Comparison of ENCODE assay signal across 1 cellular context in the genomic region with DNA sequence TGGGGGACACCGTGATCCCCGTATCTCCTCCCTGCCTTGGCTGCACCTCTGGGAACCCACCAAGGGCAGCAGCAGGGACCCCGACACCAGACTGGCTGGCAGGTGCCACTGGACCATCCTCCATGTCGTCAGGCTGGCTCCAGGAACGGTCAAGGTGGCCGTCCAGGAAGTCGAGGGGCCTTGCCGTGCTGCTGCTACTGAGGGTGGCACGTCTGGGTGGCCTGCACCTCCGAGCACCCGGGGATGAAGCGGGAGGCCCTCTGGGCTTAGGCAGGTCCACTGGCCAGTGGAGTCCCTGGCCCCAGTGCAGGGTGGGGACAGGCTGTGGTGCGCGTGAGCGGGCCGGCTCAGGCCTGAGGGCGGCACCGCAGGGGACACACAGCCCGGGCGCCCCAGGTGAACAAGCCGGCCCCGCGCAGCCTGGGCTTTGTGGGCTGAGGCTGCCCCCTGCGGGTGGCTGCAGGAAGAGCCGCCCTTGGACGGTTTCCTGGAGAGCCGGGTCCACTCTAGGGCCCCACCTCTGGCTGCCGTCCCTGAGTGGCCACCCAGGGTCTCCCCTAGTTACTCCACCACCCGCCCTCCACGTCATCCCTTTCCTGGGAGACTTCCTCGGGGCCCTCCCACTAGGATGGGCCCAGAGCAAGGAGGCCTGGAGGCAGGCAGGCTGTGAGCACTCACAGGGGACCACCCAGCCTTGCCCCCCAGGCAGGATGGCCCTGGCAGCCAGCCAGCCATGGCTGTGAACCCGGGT.
TF ChIP-seq lines count a peak whose summit lies in the region.

No MANE protein-coding gene starts in this region.

TF ChIP-seq in HepG2, 621 proteins besides CTCF, POLR2A, EP300 and RAD21 (continued from another document and continues in another):
- TF ChIP-seq BCL6 (CRISPR knock-in tag; IDR thresholded peaks at IDR 0.05) (peak; percentile 92), MBNL3 (CRISPR knock-in tag; conservative IDR thresholded peaks at IDR 0.05) (no peak), FOXP4 (CRISPR knock-in tag; IDR thresholded peaks at IDR 0.05) (no peak), ZNF710 (CRISPR knock-in tag; IDR thresholded peaks at IDR 0.05; ENCODE audit: borderline replicate concordance) (peak; percentile 72; the same call in 1 of the 2 replicates), TOE1 (CRISPR knock-in tag; IDR thresholded peaks at IDR 0.05) (no peak), ZSCAN30 (CRISPR knock-in tag; IDR thresholded peaks at IDR 0.05) (no peak), ZNF274 (CRISPR knock-in tag; IDR thresholded peaks at IDR 0.05) (no peak), MLLT10 (CRISPR knock-in tag; IDR thresholded peaks at IDR 0.05) (no peak), ZBTB2 (CRISPR knock-in tag; IDR thresholded peaks at IDR 0.05; ENCODE audit: low read depth) (no peak), ZNF543 (CRISPR knock-in tag; IDR thresholded peaks at IDR 0.05) (no peak), TRIM22 (IDR thresholded peaks at IDR 0.05) (no peak), REXO4 (CRISPR knock-in tag; IDR thresholded peaks at IDR 0.05; ENCODE audit: borderline replicate concordance) (no peak), GTF2F1 (IDR thresholded peaks at IDR 0.05; ENCODE audit: low read length) (no peak), ZNF124 (CRISPR knock-in tag; IDR thresholded peaks at IDR 0.05) (peak; percentile 84; the same call in 1 of the 2 replicates), MTA1 (CRISPR knock-in tag; IDR thresholded peaks at IDR 0.05; ENCODE audit: borderline replicate concordance) (0 out of 2 replicates have a peak, but pooled peaks have one; percentile 12), ELF3 (CRISPR knock-in tag; IDR thresholded peaks at IDR 0.05) (peak; percentile 38; the same call in 1 of the 2 replicates), MTF1 (CRISPR knock-in tag; IDR thresholded peaks at IDR 0.05) (no peak), PRMT3 (CRISPR knock-in tag; IDR thresholded peaks at IDR 0.05; ENCODE audit: borderline replicate concordance, low read depth) (no peak), ZBTB1 (CRISPR knock-in tag; IDR thresholded peaks at IDR 0.05; ENCODE audit: borderline replicate concordance) (no peak), HNRNPK (IDR thresholded peaks at IDR 0.05; ENCODE audit: low read depth, low read length, poor library complexity, severe bottlenecking) (no peak), ZNF205 (CRISPR knock-in tag; IDR thresholded peaks at IDR 0.05) (no peak), ISX (CRISPR knock-in tag; conservative IDR thresholded peaks at IDR 0.05) (no peak), BRF2 (CRISPR knock-in tag; IDR thresholded peaks at IDR 0.05) (no peak), ZNF773 (CRISPR knock-in tag; IDR thresholded peaks at IDR 0.05; ENCODE audit: borderline replicate concordance) (no peak), AGO1 (IDR thresholded peaks at IDR 0.05; ENCODE audit: low read depth, low read length, poor library complexity, severe bottlenecking) (peak; percentile 62), HMGA1 (CRISPR knock-in tag; conservative IDR thresholded peaks at IDR 0.05) (no peak), ZNF558 (CRISPR knock-in tag; IDR thresholded peaks at IDR 0.05; ENCODE audit: borderline replicate concordance) (no peak), ETV6 (CRISPR knock-in tag; conservative IDR thresholded peaks at IDR 0.05) (no peak), ZNF317 (CRISPR knock-in tag; IDR thresholded peaks at IDR 0.05) (0 out of 2 replicates have a peak, but pooled peaks have one; percentile 40), ZFP82 (CRISPR knock-in tag; IDR thresholded peaks at IDR 0.05; ENCODE audit: borderline replicate concordance) (no peak), RBFOX2 (IDR thresholded peaks at IDR 0.05; ENCODE audit: low read depth, low read length) (no peak), ATF7-NPFF (CRISPR knock-in tag; IDR thresholded peaks at IDR 0.05; ENCODE audit: low read depth) (no peak), HOMEZ (CRISPR knock-in tag; IDR thresholded peaks at IDR 0.05; ENCODE audit: low read depth) (no peak), SAP130 (CRISPR knock-in tag; IDR thresholded peaks at IDR 0.05; ENCODE audit: low read depth) (peak; percentile 48; the same call in 1 of the 2 replicates), THYN1 (CRISPR knock-in tag; IDR thresholded peaks at IDR 0.05; ENCODE audit: borderline replicate concordance, low read depth) (no peak)
- TF ChIP-seq, protein P1, sequence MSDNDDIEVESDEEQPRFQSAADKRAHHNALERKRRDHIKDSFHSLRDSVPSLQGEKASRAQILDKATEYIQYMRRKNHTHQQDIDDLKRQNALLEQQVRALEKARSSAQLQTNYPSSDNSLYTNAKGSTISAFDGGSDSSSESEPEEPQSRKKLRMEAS (IDR thresholded peaks at IDR 0.05), result peak; percentile 28; the same call in 1 of the 2 replicates
- TF ChIP-seq, protein P2, sequence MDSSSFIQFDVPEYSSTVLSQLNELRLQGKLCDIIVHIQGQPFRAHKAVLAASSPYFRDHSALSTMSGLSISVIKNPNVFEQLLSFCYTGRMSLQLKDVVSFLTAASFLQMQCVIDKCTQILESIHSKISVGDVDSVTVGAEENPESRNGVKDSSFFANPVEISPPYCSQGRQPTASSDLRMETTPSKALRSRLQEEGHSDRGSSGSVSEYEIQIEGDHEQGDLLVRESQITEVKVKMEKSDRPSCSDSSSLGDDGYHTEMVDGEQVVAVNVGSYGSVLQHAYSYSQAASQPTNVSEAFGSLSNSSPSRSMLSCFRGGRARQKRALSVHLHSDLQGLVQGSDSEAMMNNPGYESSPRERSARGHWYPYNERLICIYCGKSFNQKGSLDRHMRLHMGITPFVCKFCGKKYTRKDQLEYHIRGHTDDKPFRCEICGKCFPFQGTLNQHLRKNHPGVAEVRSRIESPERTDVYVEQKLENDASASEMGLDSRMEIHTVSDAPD (CRISPR knock-in tag; IDR thresholded peaks at IDR 0.05), result no peak
- TF ChIP-seq, protein P3, sequence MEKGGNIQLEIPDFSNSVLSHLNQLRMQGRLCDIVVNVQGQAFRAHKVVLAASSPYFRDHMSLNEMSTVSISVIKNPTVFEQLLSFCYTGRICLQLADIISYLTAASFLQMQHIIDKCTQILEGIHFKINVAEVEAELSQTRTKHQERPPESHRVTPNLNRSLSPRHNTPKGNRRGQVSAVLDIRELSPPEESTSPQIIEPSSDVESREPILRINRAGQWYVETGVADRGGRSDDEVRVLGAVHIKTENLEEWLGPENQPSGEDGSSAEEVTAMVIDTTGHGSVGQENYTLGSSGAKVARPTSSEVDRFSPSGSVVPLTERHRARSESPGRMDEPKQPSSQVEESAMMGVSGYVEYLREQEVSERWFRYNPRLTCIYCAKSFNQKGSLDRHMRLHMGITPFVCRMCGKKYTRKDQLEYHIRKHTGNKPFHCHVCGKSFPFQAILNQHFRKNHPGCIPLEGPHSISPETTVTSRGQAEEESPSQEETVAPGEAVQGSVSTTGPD (CRISPR knock-in tag; IDR thresholded peaks at IDR 0.05), result no peak
- TF ChIP-seq, protein P4, sequence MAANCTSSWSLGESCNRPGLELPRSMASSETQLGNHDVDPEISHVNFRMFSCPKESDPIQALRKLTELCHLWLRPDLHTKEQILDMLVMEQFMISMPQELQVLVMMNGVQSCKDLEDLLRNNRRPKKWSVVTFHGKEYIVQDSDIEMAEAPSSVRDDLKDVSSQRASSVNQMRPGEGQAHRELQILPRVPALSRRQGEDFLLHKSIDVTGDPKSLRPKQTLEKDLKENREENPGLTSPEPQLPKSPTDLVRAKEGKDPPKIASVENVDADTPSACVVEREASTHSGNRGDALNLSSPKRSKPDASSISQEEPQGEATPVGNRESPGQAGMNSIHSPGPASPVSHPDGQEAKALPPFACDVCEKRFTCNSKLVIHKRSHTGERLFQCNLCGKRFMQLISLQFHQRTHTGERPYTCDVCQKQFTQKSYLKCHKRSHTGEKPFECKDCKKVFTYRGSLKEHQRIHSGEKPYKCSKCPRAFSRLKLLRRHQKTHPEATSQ (CRISPR knock-in tag; IDR thresholded peaks at IDR 0.05; ENCODE audit: borderline replicate concordance), result no peak
